8 cellular contexts compared by ENCODE assay signal in the genomic region with DNA sequence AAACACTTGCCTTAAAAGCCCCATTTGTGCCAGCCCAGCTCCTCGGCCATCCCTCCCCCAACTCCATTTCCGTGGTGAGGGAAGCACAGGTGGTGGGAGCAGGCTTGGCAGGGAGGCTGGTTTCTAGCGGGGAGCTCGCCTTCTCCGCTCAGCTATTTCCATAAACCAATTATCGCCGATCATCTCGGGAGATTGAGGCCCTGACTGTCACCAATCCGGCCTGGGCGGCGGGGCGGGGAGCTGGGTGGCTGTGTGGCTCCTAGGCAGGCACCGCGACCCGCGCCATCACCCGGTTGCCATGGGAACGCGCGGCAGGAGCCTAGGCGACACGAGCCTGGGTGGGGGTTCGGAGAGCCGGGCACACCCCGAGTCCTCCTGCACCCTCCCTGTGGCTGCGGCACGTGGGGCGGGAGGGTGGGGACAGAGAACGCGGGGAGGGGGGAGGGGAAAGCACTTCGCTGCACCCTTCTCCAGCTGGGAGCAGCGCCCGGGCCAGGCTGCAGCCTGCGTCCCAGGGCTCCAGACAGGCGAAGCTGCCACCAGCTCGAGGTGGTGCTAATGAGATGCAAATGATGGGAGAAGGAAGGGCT. TPM values are rescaled to one million over a fixed set of nuclear protein-coding genes. Genes with fewer than 3 reads are reported as not detected.
DNase-seq lines count a peak whose midpoint lies in the region; ATAC-seq, FAIRE-seq and TF ChIP-seq lines count a peak whose summit lies in the region.

No MANE protein-coding gene starts in this region.

- H3K36me3 Mint-ChIP-seq in activated naive CD4-positive, alpha-beta T cell treated with anti-CD3 and anti-CD28 coated beads for 36 hours (ENCODE audit: low read depth) = no peaks in the 10 kb centered on the region

- H3K27ac Mint-ChIP-seq in activated naive CD4-positive, alpha-beta T cell treated with anti-CD3 and anti-CD28 coated beads for 36 hours = no peak overlapping the region

- TF ChIP-seq POLR2A in GM12891 (IDR thresholded peaks at IDR 0.05; ENCODE audit: low read depth, low read length) = no peak

- ATAC-seq in stimulated activated naive CD8-positive, alpha-beta T cell treated with anti-CD3 and anti-CD28 coated beads, Interleukin-15, Interleukin-2, amounts not matched to agents 100 U/mL and 50 U/mL, for 24 hours = no peak
- no peak for ATAC-seq in HG02571 (IDR thresholded peaks at IDR 0.05; ENCODE audit: unreplicated experiment)
- ATAC-seq in HG02763 (IDR thresholded peaks at IDR 0.05; ENCODE audit: unreplicated experiment) = no peak

- H3K4me3 Mint-ChIP-seq in activated naive CD4-positive, alpha-beta T cell treated with anti-CD3 and anti-CD28 coated beads for 36 hours = no peak overlapping the region

- FAIRE-seq in GM12891 (lab: Jason Lieb, UNC) = no peak

- peaks cover 35% of the 10 kb centered on the region for H3K27me3 Mint-ChIP-seq in activated naive CD4-positive, alpha-beta T cell treated with anti-CD3 and anti-CD28 coated beads for 36 hours (ENCODE audit: low read depth)

- CTCF ChIA-PET in activated naive CD4-positive, alpha-beta T cell treated with anti-CD3 and anti-CD28 coated beads for 36 hours (lab: Charles Lee) = interaction anchor here (0.7 kb wide), 2 partner anchors 27 to 77 kb away, joined by 3 read pairs; no protein-coding TSS in a partner anchor

- peaks cover 8% of the 10 kb centered on the region for H3K4me1 Mint-ChIP-seq in activated naive CD4-positive, alpha-beta T cell treated with anti-CD3 and anti-CD28 coated beads for 36 hours (ENCODE audit: low read depth)

- H3K9me3 Mint-ChIP-seq in activated naive CD4-positive, alpha-beta T cell treated with anti-CD3 and anti-CD28 coated beads for 36 hours = no peaks in the 10 kb centered on the region

- intact Hi-C loops in activated naive CD4-positive, alpha-beta T cell treated with anti-CD3 and anti-CD28 coated beads for 36 hours (cut with micrococcal nuclease) = no loop called here

- DNase-seq in activated naive CD4-positive, alpha-beta T cell treated with anti-CD3 and anti-CD28 coated beads for 36 hours = peak; percentile 29
- DNase-seq in activated naive CD4-positive, alpha-beta T cell treated with Interleukin-2 at 50 U/mL for 16 hours = no peak
- peak; percentile 76 for DNase-seq in NCI-H526 treated with DMSO at 0.1 percent for 48 hours (lab: John Stamatoyannopoulos, UW)
- peak; percentile 37 for DNase-seq in globus pallidus (ENCODE audit: low spot score)
- peak; percentile 45 for DNase-seq in stimulated activated naive CD8-positive, alpha-beta T cell treated with anti-CD3 and anti-CD28 coated beads, Interleukin-15, Interleukin-2, amounts not matched to agents 100 U/mL and 50 U/mL, for 24 hours
- DNase-seq in GM12891 (ENCODE audit: insufficient read length, low spot score) = no peak

TF ChIP-seq in GM12891, 5 proteins besides CTCF, POLR2A, EP300 and RAD21:
- TF ChIP-seq POU2F2 (IDR thresholded peaks at IDR 0.05; ENCODE audit: low read depth, low read length) (no peak), PAX5 (IDR thresholded peaks at IDR 0.05; ENCODE audit: insufficient read depth, low read length, severe bottlenecking) (no peak), SPI1 (IDR thresholded peaks at IDR 0.05; ENCODE audit: low read depth, low read length) (no peak), POLR2AphosphoS5 (IDR thresholded peaks at IDR 0.05; ENCODE audit: low read depth, low read length) (no peak)

RNA-seq across cellular contexts. Expression of gene CCDC33, which starts 9.3 kb away (rescaled TPM):
- total RNA-seq in activated naive CD4-positive, alpha-beta T cell treated with anti-CD3 and anti-CD28 coated beads for 36 hours = not detected
- polyA plus RNA-seq in GM12891 (2012; ENCODE audit: low read depth, missing spikeins) = 0.36 TPM

RNA-seq across cellular contexts. Expression of gene STRA6, which starts 42.9 kb away (rescaled TPM):
- total RNA-seq in activated naive CD4-positive, alpha-beta T cell treated with anti-CD3 and anti-CD28 coated beads for 36 hours = not detected
- polyA plus RNA-seq in GM12891 (2012; ENCODE audit: low read depth, missing spikeins) = 2.9 TPM

Comparison
In these comparisons a context has a peak if more than half of its experiments do, and no peak if none do; other contexts are left out.
1. DNase-seq: peak in activated naive CD4-positive, alpha-beta T cell treated with anti-CD3 and anti-CD28 coated beads for 36 hours (single experiment), NCI-H526 treated with DMSO at 0.1 percent for 48 hours (single experiment), globus pallidus (single experiment) and stimulated activated naive CD8-positive, alpha-beta T cell treated with anti-CD3 and anti-CD28 coated beads, Interleukin-15, Interleukin-2, amounts not matched to agents 100 U/mL and 50 U/mL, for 24 hours (single experiment); none in activated naive CD4-positive, alpha-beta T cell treated with Interleukin-2 at 50 U/mL for 16 hours (single experiment) and GM12891 (single experiment).